In genomic region chr16:88639231-88640038, GRCh38 we compare ENCODE assay signal across 1 cellular context.
TF ChIP-seq lines count a peak whose summit lies in the region.

No MANE protein-coding gene starts in this region.

TF ChIP-seq in HepG2, 621 proteins besides CTCF, POLR2A, EP300 and RAD21 (continued from another document):
- TF ChIP-seq HOXA3 (CRISPR knock-in tag; IDR thresholded peaks at IDR 0.05), result no peak
- TF ChIP-seq UBTF (CRISPR knock-in tag; IDR thresholded peaks at IDR 0.05), result peak; percentile 45; the same call in 1 of the 2 replicates
